ENCODE assay signal across 15 cellular contexts in genomic region chr3:111734652-111735051, GRCh38.
DNase-seq lines count a peak whose midpoint lies in the region; ATAC-seq, FAIRE-seq and TF ChIP-seq lines count a peak whose summit lies in the region.
"Had no signal": no experiment of that assay in that cellular context is flagged by ENCODE, and none has a peak within 500 bp of the region (broad histone marks: within the 10 kb centered on the region; RNA-seq: fewer than 3 reads in every experiment).

No MANE protein-coding gene starts in this region.

- peak overlapping the region in 8 of 12 donors; percentile 59 to 88 (median 82) for H3K27ac ChIP-seq in heart left ventricle
- peak overlapping the region; percentile 77 to 95 (median 85) for H3K27ac ChIP-seq in right lobe of liver
- H3K27ac ChIP-seq in stomach = peak overlapping the region; percentile 30 to 79 (median 53)
- H3K27ac ChIP-seq: vagina had no signal

- H3K27me3 ChIP-seq in heart left ventricle = no peaks in the 10 kb centered on the region
- H3K27me3 ChIP-seq in bronchial epithelial cell (ENCODE audit: control insufficient read depth, insufficient read depth, low read length) = no peaks in the 10 kb centered on the region
- no peaks in the 10 kb centered on the region for H3K27me3 ChIP-seq in right lobe of liver
- H3K27me3 ChIP-seq in stomach = no peaks in the 10 kb centered on the region
- H3K27me3 ChIP-seq: right atrium auricular region, vagina had no signal

- H3K4me1 ChIP-seq in heart left ventricle = peaks cover 7 to 59% (median 49%) of the 10 kb centered on the region in 12 donors
- H3K4me1 ChIP-seq in right lobe of liver = peaks cover 0 to 56% (median 21%) of the 10 kb centered on the region in 4 donors
- peaks cover 27 to 58% (median 42%) of the 10 kb centered on the region in 4 donors for H3K4me1 ChIP-seq in stomach

- no peaks in the 10 kb centered on the region for H3K36me3 ChIP-seq in heart left ventricle
- H3K36me3 ChIP-seq in bronchial epithelial cell (ENCODE audit: control insufficient read depth, insufficient read depth, low read length) = peaks cover 1% of the 10 kb centered on the region
- no peaks in the 10 kb centered on the region for H3K36me3 ChIP-seq in right lobe of liver
- H3K36me3 ChIP-seq in stomach = no peaks in the 10 kb centered on the region
- H3K36me3 ChIP-seq: right atrium auricular region, vagina had no signal

- no peak for TF ChIP-seq EP300 in stomach (IDR thresholded peaks at IDR 0.05)

- WGBS in heart left ventricle, 4 donors = 79 to 84% (median 81%) methylated on average over 1 of the region's 1 CpG
- WGBS in right lobe of liver (ENCODE audit: insufficient coverage, low coverage, low lambda C conversion rate, missing lambda C conversion rate) = 35% methylated on average over 1 of the region's 1 CpG
- WGBS in stomach, 5 donors = 75 to 91% (median 85%) methylated on average over 1 of the region's 1 CpG

- no peak for FAIRE-seq in bronchial epithelial cell (lab: Jason Lieb, UNC)
- FAIRE-seq: K562 had no signal

- no peak overlapping the region for H3K4me3 ChIP-seq in heart left ventricle
- H3K4me3 ChIP-seq in bronchial epithelial cell (ENCODE audit: low read depth, low read length) = peak overlapping the region; percentile 55
- H3K4me3 ChIP-seq in right lobe of liver = peak overlapping the region; percentile 8 to 65 (median 47)
- no peak overlapping the region for H3K4me3 ChIP-seq in stomach
- H3K4me3 ChIP-seq: K562, right atrium auricular region, vagina had no signal

- intact Hi-C loops in heart left ventricle (cut with DNase I) = loop anchor here in 6 of 10 donors (5.0 to 10.0 kb wide), 6 partner anchors 48 to 233 kb away; no protein-coding TSS in a partner anchor
- intact Hi-C loops in left ventricle myocardium superior (cut with micrococcal nuclease) = loop anchor here (5.0 kb wide), 1 partner anchor 128 kb away; no protein-coding TSS in a partner anchor
- intact Hi-C loops in right lobe of liver (cut with DNase I) = no loop called here
- intact Hi-C loops in stomach (cut with DNase I; ENCODE audit: low total_unique reads) = no loop called here

- in situ Hi-C loops in KBM-7 (cut with MboI; ENCODE audit: low pct_unique_long_range_greater_than_20kb, low sequenced_read_pairs) = no loop called here

- DNase-seq in heart left ventricle (no peak), left ventricle myocardium superior (no peak), bronchial epithelial cell (ENCODE audit: low read depth) (no peak), right lobe of liver (no peak), stomach (no peak), NCI-H2196 (lab: John Stamatoyannopoulos, UW; ENCODE audit: unreplicated experiment) (no peak), KBM-7 (no peak)
- DNase-seq in NK-92 treated with Interleukin-12 subunit alpha and Interleukin-12 subunit beta, amount 100 ng/mL, for 24 hours (lab: John Stamatoyannopoulos, UW) = no peak
- DNase-seq: CD4-positive, CD25-positive, alpha-beta regulatory T cell; GOT3; NCI-H1417 treated with DMSO at 0.1 percent for 48 hours; NCI-H2171 treated with DMSO at 0.1 percent for 48 hours had no signal

- no peak for TF ChIP-seq CTCF in heart left ventricle (IDR thresholded peaks at IDR 0.05)
- TF ChIP-seq CTCF in bronchial epithelial cell (IDR thresholded peaks at IDR 0.05; ENCODE audit: insufficient read depth, low read length, severe bottlenecking) = no peak
- no peak for TF ChIP-seq CTCF in right lobe of liver (IDR thresholded peaks at IDR 0.05)
- no peak for TF ChIP-seq CTCF in stomach (IDR thresholded peaks at IDR 0.05)

- H3K9me3 ChIP-seq in heart left ventricle = no peaks in the 10 kb centered on the region
- no peaks in the 10 kb centered on the region for H3K9me3 ChIP-seq in right lobe of liver
- H3K9me3 ChIP-seq in stomach = no peaks in the 10 kb centered on the region
- H3K9me3 ChIP-seq: right atrium auricular region, vagina had no signal

- TF ChIP-seq POLR2A in heart left ventricle (IDR thresholded peaks at IDR 0.05) (no peak), right lobe of liver (IDR thresholded peaks at IDR 0.05) (no peak), stomach (IDR thresholded peaks at IDR 0.05) (no peak)

- no peak for ATAC-seq in heart left ventricle
- ATAC-seq in left ventricle myocardium superior = no peak
- ATAC-seq in right lobe of liver = no peak
- ATAC-seq: K562 had no signal

Comparison
In these comparisons a context has a peak if more than half of its experiments do, and no peak if none do; other contexts are left out.
1. H3K4me3 ChIP-seq: peak in bronchial epithelial cell (single experiment) and right lobe of liver (3 of 3); none in heart left ventricle (0 of 12) and stomach (0 of 4).
2. intact Hi-C loops: an anchor here in heart left ventricle (5.0 to 10.0 kb wide) and left ventricle myocardium superior (5.0 kb wide); none called in right lobe of liver and stomach.
3. Peak in every context shown above with its lines, with median percentiles within 50 percentile points of each other: H3K27ac ChIP-seq.